1 cellular context compared by ENCODE assay signal in the genomic region with DNA sequence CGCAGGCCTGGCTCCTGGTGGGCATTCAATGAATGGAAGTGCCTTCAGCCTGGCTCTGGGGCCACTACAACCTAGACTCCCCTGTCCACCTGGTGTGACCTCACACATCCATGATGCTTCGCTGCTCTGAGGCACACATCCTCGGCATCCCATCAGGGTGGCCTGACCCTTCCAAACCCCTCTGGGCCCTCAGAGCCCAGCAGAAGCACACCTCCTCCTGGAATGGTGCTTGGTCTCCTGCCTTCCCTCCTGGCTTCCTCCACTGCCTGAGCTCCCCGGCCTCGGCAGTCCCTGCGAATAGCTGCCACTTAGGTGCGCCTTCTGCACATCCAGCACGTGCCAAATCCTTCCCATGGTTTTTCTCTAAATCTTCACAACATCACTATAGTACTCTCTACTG.
TF ChIP-seq lines count a peak whose summit lies in the region.

No MANE protein-coding gene starts in this region.

TF ChIP-seq in K562, 482 proteins besides CTCF, POLR2A, EP300 and RAD21:
- TF ChIP-seq, protein P1, sequence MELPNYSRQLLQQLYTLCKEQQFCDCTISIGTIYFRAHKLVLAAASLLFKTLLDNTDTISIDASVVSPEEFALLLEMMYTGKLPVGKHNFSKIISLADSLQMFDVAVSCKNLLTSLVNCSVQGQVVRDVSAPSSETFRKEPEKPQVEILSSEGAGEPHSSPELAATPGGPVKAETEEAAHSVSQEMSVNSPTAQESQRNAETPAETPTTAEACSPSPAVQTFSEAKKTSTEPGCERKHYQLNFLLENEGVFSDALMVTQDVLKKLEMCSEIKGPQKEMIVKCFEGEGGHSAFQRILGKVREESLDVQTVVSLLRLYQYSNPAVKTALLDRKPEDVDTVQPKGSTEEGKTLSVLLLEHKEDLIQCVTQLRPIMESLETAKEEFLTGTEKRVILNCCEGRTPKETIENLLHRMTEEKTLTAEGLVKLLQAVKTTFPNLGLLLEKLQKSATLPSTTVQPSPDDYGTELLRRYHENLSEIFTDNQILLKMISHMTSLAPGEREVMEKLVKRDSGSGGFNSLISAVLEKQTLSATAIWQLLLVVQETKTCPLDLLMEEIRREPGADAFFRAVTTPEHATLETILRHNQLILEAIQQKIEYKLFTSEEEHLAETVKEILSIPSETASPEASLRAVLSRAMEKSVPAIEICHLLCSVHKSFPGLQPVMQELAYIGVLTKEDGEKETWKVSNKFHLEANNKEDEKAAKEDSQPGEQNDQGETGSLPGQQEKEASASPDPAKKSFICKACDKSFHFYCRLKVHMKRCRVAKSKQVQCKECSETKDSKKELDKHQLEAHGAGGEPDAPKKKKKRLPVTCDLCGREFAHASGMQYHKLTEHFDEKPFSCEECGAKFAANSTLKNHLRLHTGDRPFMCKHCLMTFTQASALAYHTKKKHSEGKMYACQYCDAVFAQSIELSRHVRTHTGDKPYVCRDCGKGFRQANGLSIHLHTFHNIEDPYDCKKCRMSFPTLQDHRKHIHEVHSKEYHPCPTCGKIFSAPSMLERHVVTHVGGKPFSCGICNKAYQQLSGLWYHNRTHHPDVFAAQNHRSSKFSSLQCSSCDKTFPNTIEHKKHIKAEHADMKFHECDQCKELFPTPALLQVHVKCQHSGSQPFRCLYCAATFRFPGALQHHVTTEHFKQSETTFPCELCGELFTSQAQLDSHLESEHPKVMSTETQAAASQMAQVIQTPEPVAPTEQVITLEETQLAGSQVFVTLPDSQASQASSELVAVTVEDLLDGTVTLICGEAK (IDR thresholded peaks at IDR 0.05) = 0 out of 2 replicates have a peak, but pooled peaks have one; percentile 2
- TF ChIP-seq, protein P1 (CRISPR knock-in tag; IDR thresholded peaks at IDR 0.05) = no peak
- TF ChIP-seq BHLHE40 (IDR thresholded peaks at IDR 0.05; ENCODE audit: low read length) (0 out of 2 replicates have a peak, but pooled peaks have one; percentile 9), NELFE (IDR thresholded peaks at IDR 0.05; ENCODE audit: insufficient read depth, insufficient read length) (no peak)
